ENCODE assay signal across 1 cellular context in the genomic region with DNA sequence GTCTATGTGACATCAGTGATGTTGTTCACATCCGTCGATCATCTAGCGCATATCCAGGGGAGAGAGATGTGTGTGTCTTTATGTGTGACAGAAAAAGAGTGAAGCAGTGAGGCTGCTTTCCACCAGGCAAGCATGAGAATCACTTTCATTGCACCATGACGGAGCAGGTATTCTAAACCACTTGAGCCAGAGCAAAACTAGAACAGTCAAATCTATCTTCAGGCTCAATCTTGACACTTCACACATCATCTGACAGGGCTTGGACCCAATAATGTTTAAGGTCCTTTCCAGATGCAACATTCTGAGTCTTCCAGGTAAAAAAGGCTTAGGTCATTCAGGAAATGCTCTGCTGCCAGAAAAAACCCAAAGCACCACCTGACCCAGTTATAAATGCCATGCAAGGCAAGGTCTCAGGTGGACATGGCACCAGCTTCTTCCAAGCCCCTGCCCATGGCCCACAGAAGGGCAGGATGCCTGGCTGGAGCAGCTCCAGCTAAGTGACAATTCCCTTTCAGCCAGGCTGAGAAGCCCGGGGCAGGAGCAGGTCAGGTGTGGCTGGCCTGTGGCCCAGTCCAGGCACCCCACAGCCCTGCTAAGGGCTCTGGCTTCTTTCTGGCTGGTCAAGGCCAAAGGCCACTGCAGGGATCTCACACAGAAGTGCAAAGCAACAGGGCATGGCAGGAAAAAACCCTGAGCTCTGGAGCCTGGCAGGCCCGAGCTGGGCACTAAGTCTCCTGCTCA.
TF ChIP-seq lines count a peak whose summit lies in the region.

No MANE protein-coding gene starts in this region.

TF ChIP-seq in K562, 482 proteins besides CTCF, POLR2A, EP300 and RAD21:
- TF ChIP-seq, protein P1, sequence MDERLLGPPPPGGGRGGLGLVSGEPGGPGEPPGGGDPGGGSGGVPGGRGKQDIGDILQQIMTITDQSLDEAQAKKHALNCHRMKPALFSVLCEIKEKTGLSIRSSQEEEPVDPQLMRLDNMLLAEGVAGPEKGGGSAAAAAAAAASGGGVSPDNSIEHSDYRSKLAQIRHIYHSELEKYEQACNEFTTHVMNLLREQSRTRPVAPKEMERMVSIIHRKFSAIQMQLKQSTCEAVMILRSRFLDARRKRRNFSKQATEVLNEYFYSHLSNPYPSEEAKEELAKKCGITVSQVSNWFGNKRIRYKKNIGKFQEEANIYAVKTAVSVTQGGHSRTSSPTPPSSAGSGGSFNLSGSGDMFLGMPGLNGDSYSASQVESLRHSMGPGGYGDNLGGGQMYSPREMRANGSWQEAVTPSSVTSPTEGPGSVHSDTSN (CRISPR knock-in tag; IDR thresholded peaks at IDR 0.05; ENCODE audit: low read depth) = no peak
- TF ChIP-seq, protein P1 (tag; conservative IDR thresholded peaks at IDR 0.05; ENCODE audit: low read depth) = peak; percentile 42; the same call in 1 of the 2 replicates
- TF ChIP-seq PKNOX1 (IDR thresholded peaks at IDR 0.05) (peak; percentile 39; the same call in 1 of the 2 replicates), MAFG (tag; conservative IDR thresholded peaks at IDR 0.05) (no peak), ZNF280A (IDR thresholded peaks at IDR 0.05; ENCODE audit: low read depth, partially characterized antibody) (no peak)
TF ChIP-seq in K562: peak in this region for 2.
